In the genomic region with DNA sequence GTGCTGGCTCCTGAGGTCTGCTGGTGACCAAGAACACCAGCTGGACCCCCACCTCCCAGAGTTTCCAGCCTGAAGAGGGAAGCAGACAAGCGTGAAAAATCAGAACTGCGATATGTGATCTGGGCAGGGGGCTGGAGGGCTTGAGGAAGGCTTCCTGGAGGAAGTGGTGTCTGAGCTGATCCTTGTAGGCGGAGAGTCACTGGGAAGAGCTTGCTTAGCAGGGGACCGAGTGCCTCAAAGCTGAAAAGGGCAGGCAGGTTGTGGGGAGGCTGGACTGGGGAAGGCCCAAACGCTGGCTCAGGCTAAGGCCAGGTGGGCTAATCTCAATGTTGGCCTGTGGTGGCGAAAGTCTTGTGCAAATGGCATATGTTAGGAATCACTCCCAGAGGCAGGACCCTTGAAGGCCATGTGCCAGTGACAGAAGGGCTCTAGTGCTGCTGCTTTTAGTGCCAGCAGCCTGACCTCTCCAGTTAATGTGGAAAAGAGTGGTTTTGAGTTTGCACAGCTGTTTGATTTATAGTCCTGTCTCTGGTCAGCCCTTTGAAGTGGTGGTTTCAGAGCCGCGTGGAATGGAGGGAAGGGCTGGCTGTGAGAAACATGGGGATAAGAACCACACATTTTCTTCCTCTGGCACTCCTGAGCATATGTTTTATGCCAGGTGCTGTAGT, we compare ENCODE assay signal across 1 cellular context.
TF ChIP-seq lines count a peak whose summit lies in the region.

No MANE protein-coding gene starts in this region.

TF ChIP-seq in HEK293, 187 proteins besides CTCF, POLR2A, EP300 and RAD21 (continued from another document):
- peak; percentile 74 for TF ChIP-seq PRDM6 (tag by site-specific recombination; IDR thresholded peaks at IDR 0.05)
- TF ChIP-seq ZNF501 (tag by site-specific recombination; IDR thresholded peaks at IDR 0.05), result no peak
- peak; percentile 54 for TF ChIP-seq FEZF1 (tag by site-specific recombination; IDR thresholded peaks at IDR 0.05)
- TF ChIP-seq ZIC2 (tag by site-specific recombination; IDR thresholded peaks at IDR 0.05), result 0 out of 2 replicates have a peak, but pooled peaks have one; percentile 8
- peak; percentile 72 for TF ChIP-seq GLIS1 (tag by site-specific recombination; IDR thresholded peaks at IDR 0.05)
- peak; percentile 89 for TF ChIP-seq SP7 (tag by site-specific recombination; IDR thresholded peaks at IDR 0.05)
- TF ChIP-seq ZNF76 (tag by site-specific recombination; IDR thresholded peaks at IDR 0.05; ENCODE audit: borderline replicate concordance, low read depth), result peak; percentile 64; the same call in 1 of the 2 replicates
- no peak for TF ChIP-seq ZNF830 (tag by site-specific recombination; IDR thresholded peaks at IDR 0.05; ENCODE audit: low read depth)
- TF ChIP-seq ZSCAN30 (tag by site-specific recombination; IDR thresholded peaks at IDR 0.05), result 0 out of 2 replicates have a peak, but pooled peaks have one; percentile 35
- peak; percentile 81 for TF ChIP-seq MEIS1 (CRISPR knock-in tag; IDR thresholded peaks at IDR 0.05; ENCODE audit: borderline replicate concordance)
- TF ChIP-seq, protein P1, sequence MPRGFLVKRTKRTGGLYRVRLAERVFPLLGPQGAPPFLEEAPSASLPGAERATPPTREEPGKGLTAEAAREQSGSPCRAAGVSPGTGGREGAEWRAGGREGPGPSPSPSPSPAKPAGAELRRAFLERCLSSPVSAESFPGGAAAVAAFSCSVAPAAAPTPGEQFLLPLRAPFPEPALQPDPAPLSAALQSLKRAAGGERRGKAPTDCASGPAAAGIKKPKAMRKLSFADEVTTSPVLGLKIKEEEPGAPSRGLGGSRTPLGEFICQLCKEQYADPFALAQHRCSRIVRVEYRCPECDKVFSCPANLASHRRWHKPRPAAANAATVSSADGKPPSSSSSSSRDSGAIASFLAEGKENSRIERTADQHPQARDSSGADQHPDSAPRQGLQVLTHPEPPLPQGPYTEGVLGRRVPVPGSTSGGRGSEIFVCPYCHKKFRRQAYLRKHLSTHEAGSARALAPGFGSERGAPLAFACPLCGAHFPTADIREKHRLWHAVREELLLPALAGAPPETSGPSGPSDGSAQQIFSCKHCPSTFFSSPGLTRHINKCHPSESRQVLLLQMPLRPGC (tag by site-specific recombination; IDR thresholded peaks at IDR 0.05), result no peak
